1 cellular context compared by ENCODE assay signal in genomic region chr1:219130536-219130935, GRCh38.
TF ChIP-seq lines count a peak whose summit lies in the region.

No MANE protein-coding gene starts in this region.

TF ChIP-seq in WTC11, 78 proteins besides CTCF, POLR2A, EP300 and RAD21 (continued from another document):
- TF ChIP-seq MAX (CRISPR knock-in tag; IDR thresholded peaks at IDR 0.05) = no peak
- TF ChIP-seq SMAD3 (CRISPR knock-in tag; IDR thresholded peaks at IDR 0.05; ENCODE audit: borderline replicate concordance) = no peak
- TF ChIP-seq CREB1 (CRISPR knock-in tag; IDR thresholded peaks at IDR 0.05) = no peak
- no peak for TF ChIP-seq JAZF1 (CRISPR knock-in tag; IDR thresholded peaks at IDR 0.05)
- TF ChIP-seq E2F5 (CRISPR knock-in tag; IDR thresholded peaks at IDR 0.05) = no peak
